1 cellular context compared by ENCODE assay signal in the genomic region with DNA sequence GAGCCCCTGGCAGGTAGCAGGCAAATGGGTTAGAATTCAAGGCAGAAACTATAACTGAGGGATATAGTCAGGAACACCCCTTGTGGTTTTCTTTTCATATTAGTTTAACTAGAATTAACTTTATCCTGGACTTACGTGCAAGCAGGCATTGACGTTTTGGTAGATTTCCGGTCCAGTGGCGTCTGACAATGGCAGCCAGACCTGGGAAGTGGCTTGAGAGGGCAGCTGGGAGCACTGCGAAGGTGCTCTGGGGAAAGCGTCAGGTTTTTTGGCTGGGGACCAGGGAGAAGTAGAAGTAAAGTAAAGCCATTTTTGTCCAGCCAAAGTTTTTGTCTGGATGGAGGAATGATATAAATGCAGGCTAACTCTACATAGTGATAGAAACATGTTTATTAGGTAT.
TF ChIP-seq lines count a peak whose summit lies in the region.

No MANE protein-coding gene starts in this region.

TF ChIP-seq in GM23338, 12 proteins besides CTCF, POLR2A, EP300 and RAD21 (continued from another document):
- TF ChIP-seq, protein P1, sequence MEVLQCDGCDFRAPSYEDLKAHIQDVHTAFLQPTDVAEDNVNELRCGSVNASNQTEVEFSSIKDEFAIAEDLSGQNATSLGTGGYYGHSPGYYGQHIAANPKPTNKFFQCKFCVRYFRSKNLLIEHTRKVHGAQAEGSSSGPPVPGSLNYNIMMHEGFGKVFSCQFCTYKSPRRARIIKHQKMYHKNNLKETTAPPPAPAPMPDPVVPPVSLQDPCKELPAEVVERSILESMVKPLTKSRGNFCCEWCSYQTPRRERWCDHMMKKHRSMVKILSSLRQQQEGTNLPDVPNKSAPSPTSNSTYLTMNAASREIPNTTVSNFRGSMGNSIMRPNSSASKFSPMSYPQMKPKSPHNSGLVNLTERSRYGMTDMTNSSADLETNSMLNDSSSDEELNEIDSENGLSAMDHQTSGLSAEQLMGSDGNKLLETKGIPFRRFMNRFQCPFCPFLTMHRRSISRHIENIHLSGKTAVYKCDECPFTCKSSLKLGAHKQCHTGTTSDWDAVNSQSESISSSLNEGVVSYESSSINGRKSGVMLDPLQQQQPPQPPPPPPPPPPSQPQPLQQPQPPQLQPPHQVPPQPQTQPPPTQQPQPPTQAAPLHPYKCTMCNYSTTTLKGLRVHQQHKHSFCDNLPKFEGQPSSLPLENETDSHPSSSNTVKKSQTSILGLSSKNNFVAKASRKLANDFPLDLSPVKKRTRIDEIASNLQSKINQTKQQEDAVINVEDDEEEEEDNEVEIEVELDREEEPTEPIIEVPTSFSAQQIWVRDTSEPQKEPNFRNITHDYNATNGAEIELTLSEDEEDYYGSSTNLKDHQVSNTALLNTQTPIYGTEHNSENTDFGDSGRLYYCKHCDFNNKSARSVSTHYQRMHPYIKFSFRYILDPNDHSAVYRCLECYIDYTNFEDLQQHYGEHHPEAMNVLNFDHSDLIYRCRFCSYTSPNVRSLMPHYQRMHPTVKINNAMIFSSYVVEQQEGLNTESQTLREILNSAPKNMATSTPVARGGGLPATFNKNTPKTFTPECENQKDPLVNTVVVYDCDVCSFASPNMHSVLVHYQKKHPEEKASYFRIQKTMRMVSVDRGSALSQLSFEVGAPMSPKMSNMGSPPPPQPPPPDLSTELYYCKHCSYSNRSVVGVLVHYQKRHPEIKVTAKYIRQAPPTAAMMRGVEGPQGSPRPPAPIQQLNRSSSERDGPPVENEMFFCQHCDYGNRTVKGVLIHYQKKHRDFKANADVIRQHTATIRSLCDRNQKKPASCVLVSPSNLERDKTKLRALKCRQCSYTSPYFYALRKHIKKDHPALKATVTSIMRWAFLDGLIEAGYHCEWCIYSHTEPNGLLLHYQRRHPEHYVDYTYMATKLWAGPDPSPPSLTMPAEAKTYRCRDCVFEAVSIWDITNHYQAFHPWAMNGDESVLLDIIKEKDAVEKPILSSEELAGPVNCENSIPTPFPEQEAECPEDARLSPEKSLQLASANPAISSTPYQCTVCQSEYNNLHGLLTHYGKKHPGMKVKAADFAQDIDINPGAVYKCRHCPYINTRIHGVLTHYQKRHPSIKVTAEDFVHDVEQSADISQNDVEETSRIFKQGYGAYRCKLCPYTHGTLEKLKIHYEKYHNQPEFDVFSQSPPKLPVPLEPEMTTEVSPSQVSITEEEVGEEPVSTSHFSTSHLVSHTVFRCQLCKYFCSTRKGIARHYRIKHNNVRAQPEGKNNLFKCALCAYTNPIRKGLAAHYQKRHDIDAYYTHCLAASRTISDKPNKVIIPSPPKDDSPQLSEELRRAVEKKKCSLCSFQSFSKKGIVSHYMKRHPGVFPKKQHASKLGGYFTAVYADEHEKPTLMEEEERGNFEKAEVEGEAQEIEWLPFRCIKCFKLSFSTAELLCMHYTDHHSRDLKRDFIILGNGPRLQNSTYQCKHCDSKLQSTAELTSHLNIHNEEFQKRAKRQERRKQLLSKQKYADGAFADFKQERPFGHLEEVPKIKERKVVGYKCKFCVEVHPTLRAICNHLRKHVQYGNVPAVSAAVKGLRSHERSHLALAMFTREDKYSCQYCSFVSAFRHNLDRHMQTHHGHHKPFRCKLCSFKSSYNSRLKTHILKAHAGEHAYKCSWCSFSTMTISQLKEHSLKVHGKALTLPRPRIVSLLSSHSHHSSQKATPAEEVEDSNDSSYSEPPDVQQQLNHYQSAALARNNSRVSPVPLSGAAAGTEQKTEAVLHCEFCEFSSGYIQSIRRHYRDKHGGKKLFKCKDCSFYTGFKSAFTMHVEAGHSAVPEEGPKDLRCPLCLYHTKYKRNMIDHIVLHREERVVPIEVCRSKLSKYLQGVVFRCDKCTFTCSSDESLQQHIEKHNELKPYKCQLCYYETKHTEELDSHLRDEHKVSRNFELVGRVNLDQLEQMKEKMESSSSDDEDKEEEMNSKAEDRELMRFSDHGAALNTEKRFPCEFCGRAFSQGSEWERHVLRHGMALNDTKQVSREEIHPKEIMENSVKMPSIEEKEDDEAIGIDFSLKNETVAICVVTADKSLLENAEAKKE (CRISPR knock-in tag; IDR thresholded peaks at IDR 0.05) = no peak
- no peak for TF ChIP-seq EZH2 (IDR thresholded peaks at IDR 0.05; ENCODE audit: low read depth, unreplicated experiment)
- no peak for TF ChIP-seq ZNF114 (CRISPR knock-in tag; IDR thresholded peaks at IDR 0.05)
- no peak for TF ChIP-seq JUNB (IDR thresholded peaks at IDR 0.05; ENCODE audit: unreplicated experiment)
- TF ChIP-seq, protein P2, sequence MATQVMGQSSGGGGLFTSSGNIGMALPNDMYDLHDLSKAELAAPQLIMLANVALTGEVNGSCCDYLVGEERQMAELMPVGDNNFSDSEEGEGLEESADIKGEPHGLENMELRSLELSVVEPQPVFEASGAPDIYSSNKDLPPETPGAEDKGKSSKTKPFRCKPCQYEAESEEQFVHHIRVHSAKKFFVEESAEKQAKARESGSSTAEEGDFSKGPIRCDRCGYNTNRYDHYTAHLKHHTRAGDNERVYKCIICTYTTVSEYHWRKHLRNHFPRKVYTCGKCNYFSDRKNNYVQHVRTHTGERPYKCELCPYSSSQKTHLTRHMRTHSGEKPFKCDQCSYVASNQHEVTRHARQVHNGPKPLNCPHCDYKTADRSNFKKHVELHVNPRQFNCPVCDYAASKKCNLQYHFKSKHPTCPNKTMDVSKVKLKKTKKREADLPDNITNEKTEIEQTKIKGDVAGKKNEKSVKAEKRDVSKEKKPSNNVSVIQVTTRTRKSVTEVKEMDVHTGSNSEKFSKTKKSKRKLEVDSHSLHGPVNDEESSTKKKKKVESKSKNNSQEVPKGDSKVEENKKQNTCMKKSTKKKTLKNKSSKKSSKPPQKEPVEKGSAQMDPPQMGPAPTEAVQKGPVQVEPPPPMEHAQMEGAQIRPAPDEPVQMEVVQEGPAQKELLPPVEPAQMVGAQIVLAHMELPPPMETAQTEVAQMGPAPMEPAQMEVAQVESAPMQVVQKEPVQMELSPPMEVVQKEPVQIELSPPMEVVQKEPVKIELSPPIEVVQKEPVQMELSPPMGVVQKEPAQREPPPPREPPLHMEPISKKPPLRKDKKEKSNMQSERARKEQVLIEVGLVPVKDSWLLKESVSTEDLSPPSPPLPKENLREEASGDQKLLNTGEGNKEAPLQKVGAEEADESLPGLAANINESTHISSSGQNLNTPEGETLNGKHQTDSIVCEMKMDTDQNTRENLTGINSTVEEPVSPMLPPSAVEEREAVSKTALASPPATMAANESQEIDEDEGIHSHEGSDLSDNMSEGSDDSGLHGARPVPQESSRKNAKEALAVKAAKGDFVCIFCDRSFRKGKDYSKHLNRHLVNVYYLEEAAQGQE (IDR thresholded peaks at IDR 0.05; ENCODE audit: unreplicated experiment) = no peak
- no peak for TF ChIP-seq ZNF331 (CRISPR knock-in tag; IDR thresholded peaks at IDR 0.05; ENCODE audit: low read depth)
- no peak for TF ChIP-seq STAT1 (IDR thresholded peaks at IDR 0.05; ENCODE audit: unreplicated experiment)
- no peak for TF ChIP-seq CREB1 (CRISPR knock-in tag; IDR thresholded peaks at IDR 0.05; ENCODE audit: low read depth)
